ENCODE assay signal across 22 cellular contexts in genomic region chr13:114279146-114279545, GRCh38. TPM values are rescaled to one million over a fixed set of nuclear protein-coding genes. Genes with fewer than 3 reads are reported as not detected.
A peak's percentile ranks its signal among the peaks of the same experiment; 100 is the strongest.
DNase-seq lines count a peak whose midpoint lies in the region; ATAC-seq and TF ChIP-seq lines count a peak whose summit lies in the region.
"Had no signal": no experiment of that assay in that cellular context is flagged by ENCODE, and none has a peak within 500 bp of the region (broad histone marks: within the 10 kb centered on the region; RNA-seq: fewer than 3 reads in every experiment).

No MANE protein-coding gene starts in this region.

- TF ChIP-seq CTCF in foreskin keratinocyte (conservative IDR thresholded peaks at IDR 0.05) = no peak

- no peaks in the 10 kb centered on the region for H3K9me3 ChIP-seq in SK-N-MC (ENCODE audit: low read depth, low read length)
- H3K9me3 ChIP-seq: body of pancreas, right atrium auricular region had no signal

- peak overlapping the region; percentile 36 for H3K9ac ChIP-seq in SK-N-MC (ENCODE audit: insufficient read length)

- no peak for DNase-seq in activated naive CD4-positive, alpha-beta T cell treated with Interleukin-2 at 50 U/mL for 16 hours
- no peak for DNase-seq in SK-N-MC (ENCODE audit: low read depth, low spot score)
- no peak for DNase-seq in central memory CD8-positive, alpha-beta T cell (ENCODE audit: low spot score in 2 of 2)
- DNase-seq in stimulated activated naive B cell treated with anti-CD40 and anti-IgM and Interleukin-4, amounts not matched to agents 10 μg/mL and 1 μg/mL and 100 μg/mL, for 72 hours = no peak
- DNase-seq in NCI-H510A treated with DMSO at 0.1 percent for 48 hours (lab: John Stamatoyannopoulos, UW) = no peak
- no peak for DNase-seq in foreskin keratinocyte
- DNase-seq in NCI-H1092 treated with DMSO at 0.1 percent for 48 hours (lab: John Stamatoyannopoulos, UW) = no peak
- DNase-seq: activated T-cell treated with anti-CD3 and anti-CD28 coated beads for 4 hours; body of pancreas; DMS79; effector memory CD4-positive, alpha-beta T cell; glutamatergic neuron; IMR-90; kidney glomerular epithelial cell; NCI-H1105 treated with DMSO at 0.1 percent for 48 hours; NCI-H345; PC-3; stimulated activated CD4-positive, alpha-beta T cell treated with anti-CD3 and anti-CD28 coated beads, Interleukin-4, amount 100 ng/mL, for 4 hours; stimulated activated naive CD4-positive, alpha-beta T cell; T1000 had no signal

- H3K27me3 Mint-ChIP-seq in activated naive CD4-positive, alpha-beta T cell treated with anti-CD3 and anti-CD28 coated beads, Interleukin-2, amount 50 U/mL, for 24 hours = no peaks in the 10 kb centered on the region
- no peaks in the 10 kb centered on the region for H3K27me3 Mint-ChIP-seq in central memory CD8-positive, alpha-beta T cell
- no peaks in the 10 kb centered on the region for H3K27me3 Mint-ChIP-seq in stimulated activated naive B cell treated with anti-CD40 and anti-IgM and Interleukin-4, amounts not matched to agents 10 μg/mL and 1 μg/mL and 100 μg/mL, for 72 hours

- H3K4me1 Mint-ChIP-seq in activated naive CD4-positive, alpha-beta T cell treated with anti-CD3 and anti-CD28 coated beads, Interleukin-2, amount 50 U/mL, for 24 hours = peaks cover 40% of the 10 kb centered on the region
- peaks cover 27% of the 10 kb centered on the region for H3K4me1 Mint-ChIP-seq in central memory CD8-positive, alpha-beta T cell
- H3K4me1 Mint-ChIP-seq in stimulated activated naive B cell treated with anti-CD40 and anti-IgM and Interleukin-4, amounts not matched to agents 10 μg/mL and 1 μg/mL and 100 μg/mL, for 72 hours = peaks cover 18 to 31% of the 10 kb centered on the region in 2 donors

- peak overlapping the region; percentile 98 for H3K27ac ChIP-seq in SK-N-MC
- H3K27ac ChIP-seq in foreskin keratinocyte = no peak overlapping the region
- H3K27ac ChIP-seq: right atrium auricular region had no signal

- peaks cover 25% of the 10 kb centered on the region for H3K36me3 ChIP-seq in SK-N-MC (ENCODE audit: insufficient read depth, low read length)

- H3K4me3 ChIP-seq in SK-N-MC = peak overlapping the region; percentile 7; the same call in 1 of the 2 replicates
- H3K4me3 ChIP-seq: body of pancreas, right atrium auricular region had no signal

- no peak for ATAC-seq in central memory CD8-positive, alpha-beta T cell (replicated peaks; ENCODE audit: extremely low read depth, poor library complexity, severe bottlenecking)
- no peak for ATAC-seq in stimulated activated naive B cell treated with anti-CD40 and anti-IgM and Interleukin-4, amounts not matched to agents 10 μg/mL and 1 μg/mL and 100 μg/mL, for 72 hours (replicated peaks)
- no peak for ATAC-seq in foreskin keratinocyte
- ATAC-seq: body of pancreas, PC-3 had no signal

- peak overlapping the region; percentile 76 for H3K27ac Mint-ChIP-seq in activated naive CD4-positive, alpha-beta T cell treated with anti-CD3 and anti-CD28 coated beads, Interleukin-2, amount 50 U/mL, for 24 hours
- peak overlapping the region; percentile 97 for H3K27ac Mint-ChIP-seq in central memory CD8-positive, alpha-beta T cell (ENCODE audit: low read depth)
- H3K27ac Mint-ChIP-seq in stimulated activated naive B cell treated with anti-CD40 and anti-IgM and Interleukin-4, amounts not matched to agents 10 μg/mL and 1 μg/mL and 100 μg/mL, for 72 hours = peak overlapping the region; percentile 9

- H3K4me1 ChIP-seq in foreskin keratinocyte = no peaks in the 10 kb centered on the region

- H3K36me3 Mint-ChIP-seq in activated naive CD4-positive, alpha-beta T cell treated with anti-CD3 and anti-CD28 coated beads, Interleukin-2, amount 50 U/mL, for 24 hours = peaks cover 5% of the 10 kb centered on the region
- H3K36me3 Mint-ChIP-seq in central memory CD8-positive, alpha-beta T cell (ENCODE audit: insufficient read depth) = peaks cover 28% of the 10 kb centered on the region
- peaks cover 26 to 28% of the 10 kb centered on the region in 2 donors for H3K36me3 Mint-ChIP-seq in stimulated activated naive B cell treated with anti-CD40 and anti-IgM and Interleukin-4, amounts not matched to agents 10 μg/mL and 1 μg/mL and 100 μg/mL, for 72 hours

- H3K27me3 ChIP-seq in foreskin keratinocyte = no peaks in the 10 kb centered on the region
- H3K27me3 ChIP-seq: body of pancreas, right atrium auricular region had no signal

- no peaks in the 10 kb centered on the region for H3K9me3 Mint-ChIP-seq in activated naive CD4-positive, alpha-beta T cell treated with anti-CD3 and anti-CD28 coated beads, Interleukin-2, amount 50 U/mL, for 24 hours
- no peaks in the 10 kb centered on the region for H3K9me3 Mint-ChIP-seq in central memory CD8-positive, alpha-beta T cell
- no peaks in the 10 kb centered on the region for H3K9me3 Mint-ChIP-seq in stimulated activated naive B cell treated with anti-CD40 and anti-IgM and Interleukin-4, amounts not matched to agents 10 μg/mL and 1 μg/mL and 100 μg/mL, for 72 hours

- H3K4me3 Mint-ChIP-seq in activated naive CD4-positive, alpha-beta T cell treated with anti-CD3 and anti-CD28 coated beads, Interleukin-2, amount 50 U/mL, for 24 hours = peak overlapping the region; percentile 96
- H3K4me3 Mint-ChIP-seq in central memory CD8-positive, alpha-beta T cell = peak overlapping the region; percentile 89
- H3K4me3 Mint-ChIP-seq in stimulated activated naive B cell treated with anti-CD40 and anti-IgM and Interleukin-4, amounts not matched to agents 10 μg/mL and 1 μg/mL and 100 μg/mL, for 72 hours = no peak overlapping the region

RNA-seq across cellular contexts. Expression of gene UPF3A, which starts 2.3 kb away (rescaled TPM):
- total RNA-seq in foreskin keratinocyte = 33.3 and 36.0 TPM in 2 replicates
- polyA plus RNA-seq in foreskin keratinocyte = 32.3 and 35.6 TPM in 2 replicates

RNA-seq across cellular contexts. Expression of gene CHAMP1, which starts 35.2 kb away (rescaled TPM):
- total RNA-seq in foreskin keratinocyte = 19.3 and 21.8 TPM in 2 replicates
- 10.7 and 13.6 TPM in 2 replicates for polyA plus RNA-seq in foreskin keratinocyte

RNA-seq across cellular contexts. Expression of gene CDC16, which starts 44.4 kb away (rescaled TPM):
- total RNA-seq in foreskin keratinocyte = 59.3 and 62.4 TPM in 2 replicates
- 46.7 and 51.5 TPM in 2 replicates for polyA plus RNA-seq in foreskin keratinocyte

Comparison
In these comparisons a context has a peak if more than half of its experiments do, and no peak if none do; other contexts are left out.
1. H3K27ac Mint-ChIP-seq: peak in every context shown above with its lines; median percentile 97 in central memory CD8-positive, alpha-beta T cell; 76 in activated naive CD4-positive, alpha-beta T cell treated with anti-CD3 and anti-CD28 coated beads, Interleukin-2, amount 50 U/mL, for 24 hours; 9 in stimulated activated naive B cell treated with anti-CD40 and anti-IgM and Interleukin-4, amounts not matched to agents 10 μg/mL and 1 μg/mL and 100 μg/mL, for 72 hours.
2. H3K4me3 Mint-ChIP-seq: peak in activated naive CD4-positive, alpha-beta T cell treated with anti-CD3 and anti-CD28 coated beads, Interleukin-2, amount 50 U/mL, for 24 hours (single experiment) and central memory CD8-positive, alpha-beta T cell (single experiment); none in stimulated activated naive B cell treated with anti-CD40 and anti-IgM and Interleukin-4, amounts not matched to agents 10 μg/mL and 1 μg/mL and 100 μg/mL, for 72 hours (0 of 2).